8 cellular contexts compared by ENCODE assay signal in genomic region chr6:19838442-19839236, GRCh38. TPM values are rescaled to one million over a fixed set of nuclear protein-coding genes. Genes with fewer than 3 reads are reported as not detected.
A peak's percentile ranks its signal among the peaks of the same experiment; 100 is the strongest.
DNase-seq lines count a peak whose midpoint lies in the region; ATAC-seq, FAIRE-seq and TF ChIP-seq lines count a peak whose summit lies in the region.

No MANE protein-coding gene starts in this region.

- no peak for TF ChIP-seq POLR2A in GM12891 (IDR thresholded peaks at IDR 0.05; ENCODE audit: low read depth, low read length)

- H3K36me3 ChIP-seq in left lung (no peaks in the 10 kb centered on the region), upper lobe of right lung (no peaks in the 10 kb centered on the region)

- H3K27me3 ChIP-seq in left lung = peaks cover 4 to 91% of the 10 kb centered on the region in 2 donors
- peaks cover 12% of the 10 kb centered on the region for H3K27me3 ChIP-seq in upper lobe of right lung

- DNase-seq in GM12891 (ENCODE audit: insufficient read length, low spot score) (peak; percentile 18), NCI-H2029 (lab: John Stamatoyannopoulos, UW) (peak; percentile 97), cerebellum (ENCODE audit: low spot score) (peak; percentile 6), left lung (peak; percentile 64 to 88), upper lobe of right lung (peak; percentile 90), NCI-H1694 treated with DMSO at 0.1 percent for 48 hours (lab: John Stamatoyannopoulos, UW) (no peak)

- ATAC-seq in left lung (peak; percentile 53), upper lobe of right lung (peak; percentile 65), GM21717 (IDR thresholded peaks at IDR 0.05; ENCODE audit: unreplicated experiment) (no peak), GM18511 (IDR thresholded peaks at IDR 0.05; ENCODE audit: unreplicated experiment) (no peak)

- TF ChIP-seq CTCF in left lung (IDR thresholded peaks at IDR 0.05) (no peak), upper lobe of right lung (IDR thresholded peaks at IDR 0.05) (no peak)

- peak overlapping the region; percentile 56 for H3K4me3 ChIP-seq in left lung
- peak overlapping the region; percentile 59 for H3K4me3 ChIP-seq in upper lobe of right lung

- no peak for FAIRE-seq in GM12891 (lab: Jason Lieb, UNC)

- peaks cover 0 to 4% of the 10 kb centered on the region in 2 donors for H3K4me1 ChIP-seq in left lung
- H3K4me1 ChIP-seq in upper lobe of right lung = peaks cover 8% of the 10 kb centered on the region

- H3K27ac ChIP-seq in left lung (peak overlapping the region; percentile 73 to 80), upper lobe of right lung (peak overlapping the region; percentile 85)

- intact Hi-C loops in left lung (cut with DNase I) = no loop called here
- intact Hi-C loops in upper lobe of right lung (cut with DNase I) = no loop called here

- H3K9me3 ChIP-seq in left lung (no peaks in the 10 kb centered on the region), upper lobe of right lung (no peaks in the 10 kb centered on the region)

TF ChIP-seq in GM12891, 5 proteins besides CTCF, POLR2A, EP300 and RAD21:
- TF ChIP-seq POLR2AphosphoS5 (IDR thresholded peaks at IDR 0.05; ENCODE audit: low read depth, low read length) (no peak), PAX5 (IDR thresholded peaks at IDR 0.05; ENCODE audit: insufficient read depth, low read length, severe bottlenecking) (no peak), TAF1 (IDR thresholded peaks at IDR 0.05; ENCODE audit: low read depth, low read length) (no peak), SPI1 (IDR thresholded peaks at IDR 0.05; ENCODE audit: low read depth, low read length) (no peak), POU2F2 (IDR thresholded peaks at IDR 0.05; ENCODE audit: low read depth, low read length) (no peak)

RNA-seq across cellular contexts. Expression of gene ID4, which starts 1.5 kb away (rescaled TPM):
- not detected for polyA plus RNA-seq in GM12891 (2012; ENCODE audit: low read depth, missing spikeins)
- total RNA-seq in cerebellum (118 TPM), left lung (10 to 100 TPM; 27.5 to 35.8 TPM), upper lobe of right lung (35.2 TPM)

Comparison
In these comparisons a context has a peak if more than half of its experiments do, and no peak if none do; other contexts are left out.
1. ATAC-seq: peak in left lung (single experiment) and upper lobe of right lung (single experiment); none in GM21717 (single experiment) and GM18511 (single experiment).